18 cellular contexts compared by ENCODE assay signal in genomic region chr5:56840597-56840996, GRCh38. TPM values are rescaled to one million over a fixed set of nuclear protein-coding genes. Genes with fewer than 3 reads are reported as not detected.
DNase-seq lines count a peak whose midpoint lies in the region; ATAC-seq and TF ChIP-seq lines count a peak whose summit lies in the region.
"Had no signal": no experiment of that assay in that cellular context is flagged by ENCODE, and none has a peak within 500 bp of the region (broad histone marks: within the 10 kb centered on the region; RNA-seq: fewer than 3 reads in every experiment).

No MANE protein-coding gene starts in this region.

- no peak for ATAC-seq in CD4-positive, CD25-positive, alpha-beta regulatory T cell (ENCODE audit: low read depth in 2 of 2)
- ATAC-seq in GM18511 (IDR thresholded peaks at IDR 0.05; ENCODE audit: unreplicated experiment) = peak; percentile 47
- ATAC-seq in HG03108 (IDR thresholded peaks at IDR 0.05; ENCODE audit: unreplicated experiment) = no peak
- ATAC-seq: foreskin keratinocyte, left lung, Panc1 had no signal

- H3K4me1 ChIP-seq in CD4-positive, CD25-positive, alpha-beta regulatory T cell (ENCODE audit: control insufficient read depth, insufficient read depth, low read length, poor library complexity, severe bottlenecking) = peaks cover 96% of the 10 kb centered on the region
- peaks cover 88% of the 10 kb centered on the region for H3K4me1 ChIP-seq in left ventricle myocardium inferior
- H3K4me1 ChIP-seq: ascending aorta had no signal

- no peaks in the 10 kb centered on the region for H3K9me3 ChIP-seq in CD4-positive, CD25-positive, alpha-beta regulatory T cell (ENCODE audit: control insufficient read depth in 2 of 2, low read length in 2 of 2)
- H3K9me3 ChIP-seq in left ventricle myocardium inferior (replicated peaks) = no peaks in the 10 kb centered on the region
- H3K9me3 ChIP-seq: ascending aorta, left lung, tibial nerve had no signal

- H3K36me3 ChIP-seq in CD4-positive, CD25-positive, alpha-beta regulatory T cell (ENCODE audit: control insufficient read depth, insufficient read depth, low read length) = peaks cover 4% of the 10 kb centered on the region
- no peaks in the 10 kb centered on the region for H3K36me3 ChIP-seq in left ventricle myocardium inferior
- H3K36me3 ChIP-seq: ascending aorta, left lung, tibial nerve had no signal

- peaks cover 4% of the 10 kb centered on the region for H3K36me3 Mint-ChIP-seq in CD4-positive, CD25-positive, alpha-beta regulatory T cell
- no peaks in the 10 kb centered on the region for H3K36me3 Mint-ChIP-seq in immature natural killer cell

- intact Hi-C loops in left ventricle myocardium inferior (cut with micrococcal nuclease) = no loop called here

- peak overlapping the region; percentile 24 for H3K27ac ChIP-seq in CD4-positive, CD25-positive, alpha-beta regulatory T cell (ENCODE audit: insufficient read depth, low read length, poor library complexity, severe bottlenecking)
- peak overlapping the region; percentile 62 for H3K27ac ChIP-seq in left ventricle myocardium inferior (replicated peaks)
- H3K27ac ChIP-seq: foreskin keratinocyte, left lung had no signal

- peak overlapping the region; percentile 30 for H3K4me3 ChIP-seq in CD4-positive, CD25-positive, alpha-beta regulatory T cell (ENCODE audit: low read depth, low read length)
- no peak overlapping the region for H3K4me3 ChIP-seq in left ventricle myocardium inferior
- H3K4me3 ChIP-seq: ascending aorta, left lung, tibial nerve had no signal

- H3K27me3 Mint-ChIP-seq in CD4-positive, CD25-positive, alpha-beta regulatory T cell = no peaks in the 10 kb centered on the region
- H3K27me3 Mint-ChIP-seq in immature natural killer cell (ENCODE audit: low read depth in 3 of 3) = no peaks in the 10 kb centered on the region

- H3K4me1 Mint-ChIP-seq in CD4-positive, CD25-positive, alpha-beta regulatory T cell = peaks cover 54 to 95% (median 85%) of the 10 kb centered on the region in 4 donors
- peaks cover 58 to 86% of the 10 kb centered on the region in 2 donors for H3K4me1 Mint-ChIP-seq in immature natural killer cell

- no peaks in the 10 kb centered on the region for H3K9me3 Mint-ChIP-seq in CD4-positive, CD25-positive, alpha-beta regulatory T cell
- no peaks in the 10 kb centered on the region for H3K9me3 Mint-ChIP-seq in immature natural killer cell

- no peak for TF ChIP-seq CTCF in left ventricle myocardium inferior (IDR thresholded peaks at IDR 0.05; ENCODE audit: borderline replicate concordance)

- H3K27me3 ChIP-seq in CD4-positive, CD25-positive, alpha-beta regulatory T cell (ENCODE audit: control insufficient read depth, insufficient read depth, low read length) = no peaks in the 10 kb centered on the region
- H3K27me3 ChIP-seq in left ventricle myocardium inferior (ENCODE audit: low read depth) = no peaks in the 10 kb centered on the region
- H3K27me3 ChIP-seq: ascending aorta, foreskin keratinocyte, left lung, tibial nerve had no signal

- DNase-seq in CD4-positive, CD25-positive, alpha-beta regulatory T cell = no peak
- DNase-seq in NAMALWA (ENCODE audit: low spot score) (peak; percentile 7), left ventricle myocardium inferior (no peak), immature natural killer cell (no peak), NCI-H510A treated with DMSO at 0.1 percent for 48 hours (lab: John Stamatoyannopoulos, UW) (no peak), DMS 273 treated with DMSO at 0.1 percent for 48 hours (lab: John Stamatoyannopoulos, UW) (no peak)
- DNase-seq: activated CD8-positive, alpha-beta memory T cell treated with anti-CD3 and anti-CD28 coated beads for 24 hours; activated effector memory CD4-positive, alpha-beta T cell treated with Interleukin-2 at 50 U/mL for 16 hours; foreskin keratinocyte; left lung; NCI-H187; stimulated activated CD4-positive, alpha-beta T cell treated with anti-CD3 and anti-CD28 coated beads, Interleukin-4, amount 100 ng/mL, for 24 hours; stimulated activated CD8-positive, alpha-beta memory T cell treated with anti-CD3 and anti-CD28 coated beads, Interleukin-4, amount 100 ng/mL, for 48 hours had no signal

- peak overlapping the region; percentile 18 to 73 (median 50) for H3K4me3 Mint-ChIP-seq in CD4-positive, CD25-positive, alpha-beta regulatory T cell
- H3K4me3 Mint-ChIP-seq in immature natural killer cell = no peak overlapping the region

- H3K27ac Mint-ChIP-seq in CD4-positive, CD25-positive, alpha-beta regulatory T cell = peak overlapping the region in 2 of 3 donors; percentile 58 to 61
- H3K27ac Mint-ChIP-seq in immature natural killer cell = no peak overlapping the region

RNA-seq across cellular contexts. Expression of gene MAP3K1, which starts 25.2 kb away (rescaled TPM):
- total RNA-seq in CD4-positive, CD25-positive, alpha-beta regulatory T cell = 110 TPM
- 10 to 100 TPM; 64.3 to 84.5 (median 76.1) TPM for polyA plus RNA-seq in CD4-positive, CD25-positive, alpha-beta regulatory T cell
- total RNA-seq in left ventricle myocardium inferior = 5.7 TPM
- 10 to 100 TPM in 2 of 3 donors, 1 to 10 TPM in 1; 5.8 to 16.7 (median 10.2) TPM for polyA plus RNA-seq in immature natural killer cell

Comparison
In these comparisons a context has a peak if more than half of its experiments do, and no peak if none do; other contexts are left out.
1. H3K27ac Mint-ChIP-seq: peak in CD4-positive, CD25-positive, alpha-beta regulatory T cell (2 of 3); none in immature natural killer cell (0 of 6).
2. H3K4me3 Mint-ChIP-seq: peak in CD4-positive, CD25-positive, alpha-beta regulatory T cell (4 of 4); none in immature natural killer cell (0 of 5).
3. RNA of gene MAP3K1, which starts 25.2 kb away (total RNA-seq): 110 TPM in CD4-positive, CD25-positive, alpha-beta regulatory T cell (single experiment); 5.7 TPM in left ventricle myocardium inferior (single experiment); every median in the first group is over 10 times any median in the second.